ENCODE assay signal across 20 cellular contexts in the genomic region with DNA sequence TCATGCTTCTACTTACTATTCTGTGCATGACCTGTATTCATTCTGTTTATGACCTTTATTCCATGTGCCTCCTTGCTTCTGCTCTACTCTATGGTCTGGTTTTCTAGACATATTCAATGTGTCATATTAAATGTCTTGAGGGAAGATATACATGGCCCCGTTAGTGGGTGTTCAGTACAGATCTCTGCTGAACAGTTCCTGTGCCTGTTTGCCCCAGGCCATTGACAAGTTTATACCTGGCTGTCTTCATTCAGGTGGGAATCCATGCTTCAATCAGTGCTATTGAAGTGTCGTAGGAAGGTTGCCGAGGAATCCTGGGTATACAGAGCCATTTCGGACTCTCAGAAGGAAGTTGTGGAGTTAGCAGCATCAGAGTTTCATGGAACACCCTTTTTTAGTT.
"Had no signal": no experiment of that assay in that cellular context is flagged by ENCODE, and none has a peak within 500 bp of the region (broad histone marks: within the 10 kb centered on the region; RNA-seq: fewer than 3 reads in every experiment).

No MANE protein-coding gene starts in this region.

- ATAC-seq: gastrocnemius medialis; left ventricle myocardium superior; naive thymus-derived CD8-positive, alpha-beta T cell; psoas muscle; right cardiac atrium; stimulated activated naive B cell treated with anti-CD40 and anti-IgM and Interleukin-4, amounts not matched to agents 10 μg/mL and 1 μg/mL and 100 μg/mL, for 72 hours had no signal

- H3K36me3 ChIP-seq: gastrocnemius medialis, lower lobe of right lung, ovary, sigmoid colon, spleen, thoracic aorta, transverse colon had no signal

- H3K4me1 Mint-ChIP-seq: memory B cell had no signal

- H3K36me3 Mint-ChIP-seq: memory B cell; naive thymus-derived CD8-positive, alpha-beta T cell; stimulated activated naive B cell treated with anti-CD40 and anti-IgM and Interleukin-4, amounts not matched to agents 10 μg/mL and 1 μg/mL and 100 μg/mL, for 72 hours had no signal

- H3K9me3 Mint-ChIP-seq: memory B cell; naive thymus-derived CD8-positive, alpha-beta T cell; stimulated activated naive B cell treated with anti-CD40 and anti-IgM and Interleukin-4, amounts not matched to agents 10 μg/mL and 1 μg/mL and 100 μg/mL, for 72 hours; stimulated activated naive CD8-positive, alpha-beta T cell treated with anti-CD3 and anti-CD28 coated beads, Interleukin-15, Interleukin-2, amounts not matched to agents 100 ng/mL and 50 ng/mL, for 24 hours had no signal

- H3K4me3 ChIP-seq: coronary artery, gastrocnemius medialis, lower lobe of right lung, ovary, psoas muscle, sigmoid colon, spleen, thoracic aorta, transverse colon had no signal

- H3K9me3 ChIP-seq: gastrocnemius medialis, lower lobe of right lung, ovary, psoas muscle, sigmoid colon, spleen, thoracic aorta, transverse colon had no signal

- H3K4me3 Mint-ChIP-seq: memory B cell; naive thymus-derived CD8-positive, alpha-beta T cell; stimulated activated naive B cell treated with anti-CD40 and anti-IgM and Interleukin-4, amounts not matched to agents 10 μg/mL and 1 μg/mL and 100 μg/mL, for 72 hours; stimulated activated naive CD8-positive, alpha-beta T cell treated with anti-CD3 and anti-CD28 coated beads, Interleukin-15, Interleukin-2, amounts not matched to agents 100 ng/mL and 50 ng/mL, for 24 hours had no signal

- H3K27ac ChIP-seq: coronary artery, gastrocnemius medialis, lower lobe of right lung, ovary, psoas muscle, sigmoid colon, spleen, thoracic aorta, transverse colon had no signal

- DNase-seq: dermis blood vessel endothelial cell; effector memory CD4-positive, alpha-beta T cell; gastrocnemius medialis; head of caudate nucleus; left ventricle myocardium superior; lower lobe of right lung; naive thymus-derived CD8-positive, alpha-beta T cell; occipital lobe; ovary; posterior cingulate gyrus; psoas muscle; right cardiac atrium; sigmoid colon; spleen; stimulated activated naive B cell treated with anti-CD40 and anti-IgM and Interleukin-4, amounts not matched to agents 10 μg/mL and 1 μg/mL and 100 μg/mL, for 72 hours; transverse colon had no signal

- H3K27me3 ChIP-seq: gastrocnemius medialis, ovary, sigmoid colon, transverse colon had no signal

- H3K27ac Mint-ChIP-seq: memory B cell; stimulated activated naive B cell treated with anti-CD40 and anti-IgM and Interleukin-4, amounts not matched to agents 10 μg/mL and 1 μg/mL and 100 μg/mL, for 72 hours; stimulated activated naive CD8-positive, alpha-beta T cell treated with anti-CD3 and anti-CD28 coated beads, Interleukin-15, Interleukin-2, amounts not matched to agents 100 ng/mL and 50 ng/mL, for 24 hours had no signal
